Comparison of ENCODE assay signal across 28 cellular contexts in the genomic region with DNA sequence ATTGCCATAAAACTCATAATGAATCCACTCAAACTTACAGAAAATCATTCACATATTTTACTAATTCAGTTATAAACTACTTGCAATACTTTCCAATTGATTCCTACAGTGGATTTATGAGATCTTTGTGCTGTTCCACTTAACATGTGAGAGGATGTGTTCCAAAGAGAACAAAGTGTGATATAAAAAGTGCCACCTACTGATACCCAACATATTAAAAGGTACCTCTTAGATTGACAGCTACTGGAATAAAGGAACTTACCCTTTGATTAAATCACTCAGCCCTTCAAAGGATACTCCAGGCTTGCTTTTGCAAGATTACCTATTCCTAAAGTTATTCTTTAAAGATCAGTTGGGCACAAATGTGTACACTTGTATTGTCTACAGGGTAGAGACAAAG.
"Had no signal": no experiment of that assay in that cellular context is flagged by ENCODE, and none has a peak within 500 bp of the region (broad histone marks: within the 10 kb centered on the region; RNA-seq: fewer than 3 reads in every experiment).

No MANE protein-coding gene starts in this region.

- H3K36me3 Mint-ChIP-seq: natural killer cell, neural progenitor cell had no signal

- H3K27ac Mint-ChIP-seq: mesothelial cell of epicardium; naive B cell; natural killer cell; nephron progenitor cell; neural progenitor cell; stimulated activated naive B cell treated with anti-CD40 and anti-IgM and Interleukin-4, amounts not matched to agents 10 μg/mL and 1 μg/mL and 100 μg/mL, for 72 hours had no signal

- ATAC-seq: natural killer cell; right cardiac atrium; sciatic nerve; stimulated activated naive B cell treated with anti-CD40 and anti-IgM and Interleukin-4, amounts not matched to agents 10 μg/mL and 1 μg/mL and 100 μg/mL, for 72 hours; stimulated activated naive CD8-positive, alpha-beta T cell treated with anti-CD3 and anti-CD28 coated beads, Interleukin-15, Interleukin-2, amounts not matched to agents 100 U/mL and 50 U/mL, for 24 hours had no signal

- H3K9me3 Mint-ChIP-seq: neural progenitor cell had no signal

- H3K4me3 Mint-ChIP-seq: mesothelial cell of epicardium; naive B cell; natural killer cell; nephron progenitor cell; neural progenitor cell; stimulated activated naive B cell treated with anti-CD40 and anti-IgM and Interleukin-4, amounts not matched to agents 10 μg/mL and 1 μg/mL and 100 μg/mL, for 72 hours had no signal

- H3K27ac ChIP-seq: left ventricle myocardium inferior, neural progenitor cell, neutrophil, ovary, skin epidermis, stomach, testis, thyroid gland, transverse colon, upper lobe of left lung, vagina had no signal

- H3K27me3 Mint-ChIP-seq: progenitor cell of endocrine pancreas had no signal

- DNase-seq: islet precursor cell; left ventricle myocardium inferior; mesendoderm; naive B cell; natural killer cell; nephron progenitor cell; occipital lobe; ovary; retina; right cardiac atrium; stimulated activated CD4-positive, alpha-beta T cell treated with anti-CD3 and anti-CD28 coated beads, Interleukin-12 subunit alpha, Interleukin-12 subunit beta, amount 100 ng/mL, for 4 hours; stimulated activated CD4-positive, alpha-beta T cell treated with anti-CD3 and anti-CD28 coated beads, Interleukin-15, amount 100 ng/mL, for 24 hours; stimulated activated CD4-positive, alpha-beta T cell treated with anti-CD3 and anti-CD28 coated beads, Interleukin-2, amount 100 ng/mL, for 24 hours; stimulated activated CD4-positive, alpha-beta T cell treated with anti-CD3 and anti-CD28 coated beads, Interleukin-4, amount 100 ng/mL, for 1 hour; stimulated activated naive B cell treated with anti-CD40 and anti-IgM and Interleukin-4, amounts not matched to agents 10 μg/mL and 1 μg/mL and 100 μg/mL, for 72 hours; stimulated activated naive CD8-positive, alpha-beta T cell treated with anti-CD3 and anti-CD28 coated beads, Interleukin-15, Interleukin-2, amounts not matched to agents 100 U/mL and 50 U/mL, for 24 hours; stomach; testis; thyroid gland; transverse colon; upper lobe of left lung had no signal
